In genomic region chr1:1721201-1721600, GRCh38 we compare ENCODE assay signal across 1 cellular context.
TF ChIP-seq lines count a peak whose summit lies in the region.

No MANE protein-coding gene starts in this region.

TF ChIP-seq in GM12878, 131 proteins besides CTCF, POLR2A, EP300 and RAD21:
- TF ChIP-seq BHLHE40 (IDR thresholded peaks at IDR 0.05; ENCODE audit: borderline replicate concordance in 1 of 2, low read depth in 2 of 2, low read length in 1 of 2) = no peak
- no peak for TF ChIP-seq YY1 (IDR thresholded peaks at IDR 0.05; ENCODE audit: low read depth, low read length)
- TF ChIP-seq MYB (IDR thresholded peaks at IDR 0.05; ENCODE audit: borderline replicate concordance, low read depth, low read length) = no peak
- TF ChIP-seq CHD2 (IDR thresholded peaks at IDR 0.05; ENCODE audit: borderline replicate concordance, low read depth, low read length) = no peak
- no peak for TF ChIP-seq PBX3 (IDR thresholded peaks at IDR 0.05; ENCODE audit: insufficient replicate concordance, low read depth, low read length)
- no peak for TF ChIP-seq IRF4 (IDR thresholded peaks at IDR 0.05; ENCODE audit: low read depth, low read length)
- TF ChIP-seq GABPA (IDR thresholded peaks at IDR 0.05; ENCODE audit: low read depth) = no peak
- TF ChIP-seq, protein P1, sequence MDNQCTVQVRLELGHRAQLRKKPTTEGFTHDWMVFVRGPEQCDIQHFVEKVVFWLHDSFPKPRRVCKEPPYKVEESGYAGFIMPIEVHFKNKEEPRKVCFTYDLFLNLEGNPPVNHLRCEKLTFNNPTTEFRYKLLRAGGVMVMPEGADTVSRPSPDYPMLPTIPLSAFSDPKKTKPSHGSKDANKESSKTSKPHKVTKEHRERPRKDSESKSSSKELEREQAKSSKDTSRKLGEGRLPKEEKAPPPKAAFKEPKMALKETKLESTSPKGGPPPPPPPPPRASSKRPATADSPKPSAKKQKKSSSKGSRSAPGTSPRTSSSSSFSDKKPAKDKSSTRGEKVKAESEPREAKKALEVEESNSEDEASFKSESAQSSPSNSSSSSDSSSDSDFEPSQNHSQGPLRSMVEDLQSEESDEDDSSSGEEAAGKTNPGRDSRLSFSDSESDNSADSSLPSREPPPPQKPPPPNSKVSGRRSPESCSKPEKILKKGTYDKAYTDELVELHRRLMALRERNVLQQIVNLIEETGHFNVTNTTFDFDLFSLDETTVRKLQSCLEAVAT (IDR thresholded peaks at IDR 0.05) = no peak
- no peak for TF ChIP-seq BMI1 (IDR thresholded peaks at IDR 0.05; ENCODE audit: borderline replicate concordance)
- no peak for TF ChIP-seq SREBF2 (IDR thresholded peaks at IDR 0.05; ENCODE audit: low read length)
- TF ChIP-seq SREBF1 (IDR thresholded peaks at IDR 0.05; ENCODE audit: low read length) = no peak
